In genomic region chr3:113741086-113741485, GRCh38 we compare ENCODE assay signal across 15 cellular contexts. TPM values are rescaled to one million over a fixed set of nuclear protein-coding genes. Genes with fewer than 3 reads are reported as not detected.
DNase-seq lines count a peak whose midpoint lies in the region; ATAC-seq and TF ChIP-seq lines count a peak whose summit lies in the region.
"Had no signal": no experiment of that assay in that cellular context is flagged by ENCODE, and none has a peak within 500 bp of the region (broad histone marks: within the 10 kb centered on the region; RNA-seq: fewer than 3 reads in every experiment).

No MANE protein-coding gene starts in this region.

- no peaks in the 10 kb centered on the region for H3K9me2 ChIP-seq in OCI-LY1 (ENCODE audit: low read depth, low read length)

- H3K4me3 ChIP-seq in OCI-LY1 (ENCODE audit: low read depth, low read length, poor library complexity, severe bottlenecking) (peak overlapping the region; percentile 8), right atrium auricular region (no peak overlapping the region)
- H3K4me3 ChIP-seq: gastroesophageal sphincter had no signal

- no peak for DNase-seq in stimulated activated naive CD8-positive, alpha-beta T cell treated with anti-CD3 and anti-CD28 coated beads, Interleukin-15, Interleukin-2, amounts not matched to agents 100 U/mL and 50 U/mL, for 24 hours
- DNase-seq in fibroblast of gingiva (ENCODE audit: low read depth) = peak; percentile 44
- no peak for DNase-seq in stimulated activated naive CD8-positive, alpha-beta T cell treated with anti-CD3 and anti-CD28 coated beads, Interleukin-15, amount 100 ng/mL, for 72 hours
- DNase-seq in activated CD4-positive, alpha-beta T cell treated with anti-CD3 and anti-CD28 coated beads, Interleukin-2, amount 10 ng/mL, durations not matched to agents 7 days and 5 days = no peak
- DNase-seq in right atrium auricular region (ENCODE audit: low spot score) = no peak
- DNase-seq: activated naive CD8-positive, alpha-beta T cell treated with anti-CD3 and anti-CD28 coated beads for 36 hours; AML-193; DMS53; KG1; NCI-H1694; NCI-H510A had no signal

- H3K4me2 ChIP-seq in OCI-LY1 (ENCODE audit: low read length) = peak overlapping the region; percentile 49

- H3F3A ChIP-seq in OCI-LY1 (ENCODE audit: insufficient read depth, low read length) = no peaks in the 10 kb centered on the region

- peaks cover 84% of the 10 kb centered on the region for H3K4me1 ChIP-seq in OCI-LY1 (ENCODE audit: insufficient read depth, low read length, severe bottlenecking)
- peaks cover 0 to 42% of the 10 kb centered on the region in 2 donors for H3K4me1 ChIP-seq in right atrium auricular region

- no peaks in the 10 kb centered on the region for H3K9me3 ChIP-seq in OCI-LY1 (ENCODE audit: low read length)
- no peaks in the 10 kb centered on the region for H3K9me3 ChIP-seq in right atrium auricular region
- H3K9me3 ChIP-seq: gastroesophageal sphincter had no signal

- H3K9ac ChIP-seq in OCI-LY1 (ENCODE audit: low read length) = peak overlapping the region; percentile 2; the same call in 1 of the 2 replicates

- no peak for TF ChIP-seq CTCF in OCI-LY1 (IDR thresholded peaks at IDR 0.05; ENCODE audit: low read length)
- no peak for TF ChIP-seq CTCF in right atrium auricular region (IDR thresholded peaks at IDR 0.05)

- H3K4me1 Mint-ChIP-seq in stimulated activated naive CD8-positive, alpha-beta T cell treated with anti-CD3 and anti-CD28 coated beads, Interleukin-15, Interleukin-2, amounts not matched to agents 100 ng/mL and 50 ng/mL, for 24 hours (ENCODE audit: low read depth) = peaks cover 80% of the 10 kb centered on the region
- peaks cover 72% of the 10 kb centered on the region for H3K4me1 Mint-ChIP-seq in stimulated activated naive CD8-positive, alpha-beta T cell treated with anti-CD3 and anti-CD28 coated beads, Interleukin-15, amount 100 ng/mL, for 72 hours
- peaks cover 60% of the 10 kb centered on the region for H3K4me1 Mint-ChIP-seq in activated CD4-positive, alpha-beta T cell treated with anti-CD3 and anti-CD28 coated beads, Interleukin-2, amount 10 ng/mL, durations not matched to agents 7 days and 5 days

- H3K27ac Mint-ChIP-seq in stimulated activated naive CD8-positive, alpha-beta T cell treated with anti-CD3 and anti-CD28 coated beads, Interleukin-15, Interleukin-2, amounts not matched to agents 100 ng/mL and 50 ng/mL, for 24 hours = peak overlapping the region; percentile 68
- peak overlapping the region in 1 of 2 donors; percentile 31 for H3K27ac Mint-ChIP-seq in stimulated activated naive CD8-positive, alpha-beta T cell treated with anti-CD3 and anti-CD28 coated beads, Interleukin-15, amount 100 ng/mL, for 72 hours
- no peak overlapping the region for H3K27ac Mint-ChIP-seq in activated CD4-positive, alpha-beta T cell treated with anti-CD3 and anti-CD28 coated beads, Interleukin-2, amount 10 ng/mL, durations not matched to agents 7 days and 5 days
- H3K27ac Mint-ChIP-seq: activated naive CD8-positive, alpha-beta T cell treated with anti-CD3 and anti-CD28 coated beads for 36 hours had no signal

- H2AFZ ChIP-seq in OCI-LY1 (ENCODE audit: low read length) = no peak overlapping the region

- ATAC-seq in stimulated activated naive CD8-positive, alpha-beta T cell treated with anti-CD3 and anti-CD28 coated beads, Interleukin-15, Interleukin-2, amounts not matched to agents 100 U/mL and 50 U/mL, for 24 hours = no peak
- ATAC-seq in stimulated activated naive CD8-positive, alpha-beta T cell treated with anti-CD3 and anti-CD28 coated beads, Interleukin-15, amount 100 ng/mL, for 72 hours = no peak
- no peak for ATAC-seq in HG02678 (IDR thresholded peaks at IDR 0.05; ENCODE audit: unreplicated experiment)
- ATAC-seq: gastroesophageal sphincter had no signal

- H3K27ac ChIP-seq in OCI-LY1 (ENCODE audit: low read depth, low read length, poor library complexity, severe bottlenecking) (peak overlapping the region; percentile 31), right atrium auricular region (no peak overlapping the region)
- H3K27ac ChIP-seq: gastroesophageal sphincter had no signal

- no peaks in the 10 kb centered on the region for H3K27me3 Mint-ChIP-seq in stimulated activated naive CD8-positive, alpha-beta T cell treated with anti-CD3 and anti-CD28 coated beads, Interleukin-15, Interleukin-2, amounts not matched to agents 100 ng/mL and 50 ng/mL, for 24 hours
- no peaks in the 10 kb centered on the region for H3K27me3 Mint-ChIP-seq in stimulated activated naive CD8-positive, alpha-beta T cell treated with anti-CD3 and anti-CD28 coated beads, Interleukin-15, amount 100 ng/mL, for 72 hours
- H3K27me3 Mint-ChIP-seq in activated CD4-positive, alpha-beta T cell treated with anti-CD3 and anti-CD28 coated beads, Interleukin-2, amount 10 ng/mL, durations not matched to agents 7 days and 5 days = no peaks in the 10 kb centered on the region
- H3K27me3 Mint-ChIP-seq: activated naive CD8-positive, alpha-beta T cell treated with anti-CD3 and anti-CD28 coated beads for 36 hours had no signal

- peaks cover 22% of the 10 kb centered on the region for H3K36me3 ChIP-seq in OCI-LY1 (ENCODE audit: insufficient read depth, low read length)
- H3K36me3 ChIP-seq in right atrium auricular region = no peaks in the 10 kb centered on the region
- H3K36me3 ChIP-seq: gastroesophageal sphincter had no signal

- H3K27me3 ChIP-seq in OCI-LY1 (ENCODE audit: insufficient read depth, low read length) (no peaks in the 10 kb centered on the region), right atrium auricular region (no peaks in the 10 kb centered on the region)
- H3K27me3 ChIP-seq: gastroesophageal sphincter had no signal

- peaks cover 96% of the 10 kb centered on the region for H3K79me2 ChIP-seq in OCI-LY1 (ENCODE audit: insufficient read depth, low read length)

- H3K36me3 Mint-ChIP-seq in stimulated activated naive CD8-positive, alpha-beta T cell treated with anti-CD3 and anti-CD28 coated beads, Interleukin-15, Interleukin-2, amounts not matched to agents 100 ng/mL and 50 ng/mL, for 24 hours (ENCODE audit: low read depth) = peaks cover 50% of the 10 kb centered on the region
- H3K36me3 Mint-ChIP-seq in activated CD4-positive, alpha-beta T cell treated with anti-CD3 and anti-CD28 coated beads, Interleukin-2, amount 10 ng/mL, durations not matched to agents 7 days and 5 days (ENCODE audit: low read depth) = peaks cover 18% of the 10 kb centered on the region

- POLR2A ChIA-PET in activated CD4-positive, alpha-beta T cell treated with anti-CD3 and anti-CD28 coated beads, Interleukin-2, amount 10 ng/mL, durations not matched to agents 7 days and 5 days (lab: Charles Lee) = interaction anchor here (0.5 kb wide), 1 partner anchor 24 kb away, joined by 3 read pairs; no protein-coding TSS in a partner anchor

- no peaks in the 10 kb centered on the region for H3K9me3 Mint-ChIP-seq in stimulated activated naive CD8-positive, alpha-beta T cell treated with anti-CD3 and anti-CD28 coated beads, Interleukin-15, Interleukin-2, amounts not matched to agents 100 ng/mL and 50 ng/mL, for 24 hours
- no peaks in the 10 kb centered on the region for H3K9me3 Mint-ChIP-seq in stimulated activated naive CD8-positive, alpha-beta T cell treated with anti-CD3 and anti-CD28 coated beads, Interleukin-15, amount 100 ng/mL, for 72 hours
- no peaks in the 10 kb centered on the region for H3K9me3 Mint-ChIP-seq in activated CD4-positive, alpha-beta T cell treated with anti-CD3 and anti-CD28 coated beads, Interleukin-2, amount 10 ng/mL, durations not matched to agents 7 days and 5 days
- H3K9me3 Mint-ChIP-seq: activated naive CD8-positive, alpha-beta T cell treated with anti-CD3 and anti-CD28 coated beads for 36 hours had no signal

- peaks cover 6% of the 10 kb centered on the region; the same call in 1 of the 2 replicates for H4K20me1 ChIP-seq in OCI-LY1 (ENCODE audit: insufficient read depth, low read length)

- H3K4me3 Mint-ChIP-seq in stimulated activated naive CD8-positive, alpha-beta T cell treated with anti-CD3 and anti-CD28 coated beads, Interleukin-15, Interleukin-2, amounts not matched to agents 100 ng/mL and 50 ng/mL, for 24 hours = peak overlapping the region; percentile 50
- H3K4me3 Mint-ChIP-seq in stimulated activated naive CD8-positive, alpha-beta T cell treated with anti-CD3 and anti-CD28 coated beads, Interleukin-15, amount 100 ng/mL, for 72 hours = peak overlapping the region; percentile 26 to 36
- H3K4me3 Mint-ChIP-seq in activated CD4-positive, alpha-beta T cell treated with anti-CD3 and anti-CD28 coated beads, Interleukin-2, amount 10 ng/mL, durations not matched to agents 7 days and 5 days = no peak overlapping the region
- H3K4me3 Mint-ChIP-seq: activated naive CD8-positive, alpha-beta T cell treated with anti-CD3 and anti-CD28 coated beads for 36 hours had no signal

- CTCF ChIA-PET in activated CD4-positive, alpha-beta T cell treated with anti-CD3 and anti-CD28 coated beads, Interleukin-2, amount 10 ng/mL, durations not matched to agents 7 days and 5 days (lab: Charles Lee) = interaction anchor here (1.4 kb wide), 1 partner anchor 45 kb away, joined by 3 read pairs; no protein-coding TSS in a partner anchor

RNA-seq across cellular contexts. Expression of gene NAA50, which starts 5.0 kb away (rescaled TPM):
- total RNA-seq in activated CD4-positive, alpha-beta T cell treated with anti-CD3 and anti-CD28 coated beads, Interleukin-2, amount 10 ng/mL, durations not matched to agents 7 days and 5 days = 10 to 100 TPM; 91.4 to 95.2 TPM
- total RNA-seq in right atrium auricular region = 10 to 100 TPM; 49.3 to 77.8 TPM

RNA-seq across cellular contexts. Expression of gene ATP6V1A, which starts 5.7 kb away (rescaled TPM):
- total RNA-seq in activated CD4-positive, alpha-beta T cell treated with anti-CD3 and anti-CD28 coated beads, Interleukin-2, amount 10 ng/mL, durations not matched to agents 7 days and 5 days = 10 to 100 TPM; 40.7 to 41.7 TPM
- total RNA-seq in right atrium auricular region = 10 to 100 TPM; 19.1 to 21.7 TPM

RNA-seq across cellular contexts. Expression of gene USF3, which starts 44.6 kb away (rescaled TPM):
- 10 to 100 TPM; 18.3 to 20.4 TPM for total RNA-seq in activated CD4-positive, alpha-beta T cell treated with anti-CD3 and anti-CD28 coated beads, Interleukin-2, amount 10 ng/mL, durations not matched to agents 7 days and 5 days
- 10 to 100 TPM; 16.2 to 20.8 TPM for total RNA-seq in right atrium auricular region
